ENCODE assay signal across 16 cellular contexts in the genomic region with DNA sequence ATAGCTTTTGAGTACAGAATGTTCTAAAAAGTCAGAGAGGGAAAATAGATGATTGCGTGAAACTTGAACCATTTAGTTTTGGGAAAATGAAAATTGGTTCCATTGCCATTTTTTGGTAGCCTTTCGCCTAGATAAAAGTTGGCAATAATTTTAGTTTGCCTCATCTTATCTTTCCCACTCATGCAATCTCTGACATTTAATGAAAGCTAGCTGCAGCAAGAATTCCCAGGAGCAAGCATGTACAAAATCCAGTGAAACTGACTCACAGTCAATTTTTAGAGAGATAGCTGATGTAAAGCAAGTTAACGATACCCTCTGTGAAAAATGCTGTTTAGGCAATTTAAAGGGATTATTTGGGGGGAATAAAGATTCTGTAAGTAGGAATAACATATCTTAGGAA.
DNase-seq lines count a peak whose midpoint lies in the region; ATAC-seq, FAIRE-seq and TF ChIP-seq lines count a peak whose summit lies in the region.
"Had no signal": no experiment of that assay in that cellular context is flagged by ENCODE, and none has a peak within 500 bp of the region (broad histone marks: within the 10 kb centered on the region; RNA-seq: fewer than 3 reads in every experiment).

No MANE protein-coding gene starts in this region.

- peak; percentile 41 for FAIRE-seq in D721Med (lab: Jason Lieb, UNC)
- FAIRE-seq: A204.1 had no signal

- intact Hi-C loops in right cardiac atrium (cut with DNase I), result no loop called here

- 55% methylated on average over 3 of the region's 3 CpGs for WGBS in right cardiac atrium

- no peaks in the 10 kb centered on the region for H3K4me1 ChIP-seq in right cardiac atrium (ENCODE audit: control insufficient read depth, insufficient read depth, low read length)
- H3K4me1 ChIP-seq: HAP-1 had no signal

- no peak for TF ChIP-seq CTCF in D721Med (IDR thresholded peaks at IDR 0.05; ENCODE audit: insufficient read depth, missing control alignments)
- no peak for TF ChIP-seq CTCF in fibroblast of pulmonary artery (IDR thresholded peaks at IDR 0.05; ENCODE audit: low read length, missing control alignments)

- ATAC-seq in SK-N-SH treated with all-trans-retinoic acid at 6 μM for 48 hours, result no peak
- peak; percentile 62 to 72 for ATAC-seq in right cardiac atrium

- DNase-seq in D721Med (ENCODE audit: insufficient read length, low spot score) (no peak), fibroblast of pulmonary artery (ENCODE audit: low read depth) (peak; percentile 42), right cardiac atrium (no peak), C1 segment of cervical spinal cord (lab: John Stamatoyannopoulos, UW) (no peak), NCI-H187 (lab: John Stamatoyannopoulos, UW) (no peak), Kasumi-1 (lab: John Stamatoyannopoulos, UW) (no peak)
- DNase-seq in activated naive CD4-positive, alpha-beta T cell treated with Interleukin-2 at 50 U/mL for 16 hours, result no peak
- DNase-seq: AML-193; CD4-positive, alpha-beta memory T cell; DMS79 treated with DMSO at 0.1 percent for 48 hours; GF-D8; GM23248 had no signal

- no peaks in the 10 kb centered on the region for H3K27me3 ChIP-seq in right cardiac atrium (ENCODE audit: control insufficient read depth, insufficient read depth)

- no peak overlapping the region for H3K27ac ChIP-seq in right cardiac atrium (ENCODE audit: low read length)
- H3K27ac ChIP-seq: GM23248, HL-60 had no signal

- no peaks in the 10 kb centered on the region for H3K9me3 ChIP-seq in right cardiac atrium (ENCODE audit: control insufficient read depth, low read length)
- H3K9me3 ChIP-seq: HAP-1 had no signal

- H3K4me3 ChIP-seq in fibroblast of pulmonary artery (replicated peaks; ENCODE audit: low read depth, low read length) (no peak overlapping the region), right cardiac atrium (ENCODE audit: low read length) (no peak overlapping the region)
- H3K4me3 ChIP-seq: GM23248, HAP-1 had no signal

TF ChIP-seq in SK-N-SH treated with all-trans-retinoic acid at 6 μM for 48 hours, 23 proteins besides CTCF, POLR2A, EP300 and RAD21:
- TF ChIP-seq ZFP3 (CRISPR knock-in tag; IDR thresholded peaks at IDR 0.05) (no peak), ISL1 (CRISPR knock-in tag; IDR thresholded peaks at IDR 0.05) (peak; percentile 12; the same call in 1 of the 2 replicates)
